Comparison of ENCODE assay signal across 15 cellular contexts in genomic region chr17:53626286-53626685, GRCh38.
DNase-seq lines count a peak whose midpoint lies in the region; ATAC-seq and TF ChIP-seq lines count a peak whose summit lies in the region.
"Had no signal": no experiment of that assay in that cellular context is flagged by ENCODE, and none has a peak within 500 bp of the region (broad histone marks: within the 10 kb centered on the region; RNA-seq: fewer than 3 reads in every experiment).

No MANE protein-coding gene starts in this region.

- ATAC-seq in RWPE2 (ENCODE audit: low read depth), result peak; percentile 77

- H4K20me1 ChIP-seq in fibroblast of lung (ENCODE audit: control insufficient read depth, extremely low read depth, insufficient read depth, low read length) (no peaks in the 10 kb centered on the region), smooth muscle cell (ENCODE audit: low read depth) (no peaks in the 10 kb centered on the region)

- H3K4me1 ChIP-seq in RWPE2 (ENCODE audit: insufficient read depth, poor library complexity, severe bottlenecking) (peaks cover 37% of the 10 kb centered on the region), fibroblast of lung (ENCODE audit: control insufficient read depth, extremely low read depth, insufficient read depth, low read length) (peaks cover 4% of the 10 kb centered on the region), smooth muscle cell (ENCODE audit: low read depth) (peaks cover 24% of the 10 kb centered on the region), suprapubic skin (no peaks in the 10 kb centered on the region), ovary (ENCODE audit: insufficient read depth) (no peaks in the 10 kb centered on the region)
- H3K4me1 ChIP-seq: esophagus muscularis mucosa, transverse colon had no signal

- WGBS in smooth muscle cell (ENCODE audit: low lambda C conversion rate), result 40% methylated on average over 1 of the region's 1 CpG
- WGBS in suprapubic skin, result 89% methylated on average over 1 of the region's 1 CpG
- 74 to 93% (median 78%) methylated on average over 1 of the region's 1 CpG for WGBS in ovary, 3 donors

- H3F3A ChIP-seq in smooth muscle cell (ENCODE audit: low read depth), result peaks cover 4% of the 10 kb centered on the region

- intact Hi-C loops in ovary (cut with DNase I), result no loop called here

- H3K79me2 ChIP-seq in fibroblast of lung (ENCODE audit: control insufficient read depth, insufficient read depth, low read length) (no peaks in the 10 kb centered on the region), smooth muscle cell (ENCODE audit: low read depth) (no peaks in the 10 kb centered on the region)

- H3K36me3 ChIP-seq in RWPE2 (ENCODE audit: low read depth) (no peaks in the 10 kb centered on the region), fibroblast of lung (ENCODE audit: control insufficient read depth, insufficient read depth, low read length) (no peaks in the 10 kb centered on the region), smooth muscle cell (ENCODE audit: low read depth) (no peaks in the 10 kb centered on the region), suprapubic skin (no peaks in the 10 kb centered on the region), ovary (no peaks in the 10 kb centered on the region)
- H3K36me3 ChIP-seq: esophagus muscularis mucosa, transverse colon had no signal

- H2AFZ ChIP-seq in fibroblast of lung (ENCODE audit: low read length) (no peak overlapping the region), smooth muscle cell (ENCODE audit: low read depth) (no peak overlapping the region)

- DNase-seq in DMS53 (lab: John Stamatoyannopoulos, UW), result peak; percentile 35
- DNase-seq in DMS53 treated with DMSO at 0.1 percent for 48 hours (lab: John Stamatoyannopoulos, UW; ENCODE audit: unreplicated experiment), result no peak
- DNase-seq in RWPE2 (ENCODE audit: low spot score), result no peak
- DNase-seq in fibroblast of lung (ENCODE audit: low read depth in 2 of 2), result peak; percentile 79 to 90
- no peak for DNase-seq in smooth muscle cell (lab: John Stamatoyannopoulos, UW; ENCODE audit: unreplicated experiment)
- DNase-seq in suprapubic skin (ENCODE audit: low spot score in 2 of 2), result no peak
- DNase-seq in activated CD8-positive, alpha-beta memory T cell treated with anti-CD3 and anti-CD28 coated beads, Interleukin-2, amount 50 U/mL, for 48 hours, result no peak
- no peak for DNase-seq in ovary
- DNase-seq: 8988T, caudate nucleus, DMS153, H9, NCI-H1417, transverse colon had no signal

- no peak for TF ChIP-seq EP300 in suprapubic skin (IDR thresholded peaks at IDR 0.05)
- no peak for TF ChIP-seq EP300 in ovary (IDR thresholded peaks at IDR 0.05)

- peak overlapping the region; percentile 83 for H3K27ac ChIP-seq in RWPE2 (ENCODE audit: poor library complexity, severe bottlenecking)
- H3K27ac ChIP-seq in fibroblast of lung (ENCODE audit: insufficient read depth, low read length), result no peak overlapping the region
- H3K27ac ChIP-seq in smooth muscle cell (ENCODE audit: low read depth), result peak overlapping the region; percentile 90
- H3K27ac ChIP-seq in suprapubic skin, result no peak overlapping the region
- no peak overlapping the region for H3K27ac ChIP-seq in ovary
- H3K27ac ChIP-seq: esophagus muscularis mucosa, transverse colon had no signal

- H3K27me3 ChIP-seq in RWPE2 (ENCODE audit: insufficient read depth, poor library complexity, severe bottlenecking), result no peaks in the 10 kb centered on the region
- H3K27me3 ChIP-seq in fibroblast of lung (ENCODE audit: control insufficient read depth, insufficient read depth, low read length), result no peaks in the 10 kb centered on the region
- no peaks in the 10 kb centered on the region for H3K27me3 ChIP-seq in smooth muscle cell (ENCODE audit: low read depth)
- H3K27me3 ChIP-seq in suprapubic skin, result no peaks in the 10 kb centered on the region
- no peaks in the 10 kb centered on the region for H3K27me3 ChIP-seq in ovary
- H3K27me3 ChIP-seq: esophagus muscularis mucosa, transverse colon had no signal

- H3K9me3 ChIP-seq in RWPE2 (ENCODE audit: severe bottlenecking) (no peaks in the 10 kb centered on the region), fibroblast of lung (ENCODE audit: control insufficient read depth, insufficient read depth, low read depth, low read length) (no peaks in the 10 kb centered on the region), smooth muscle cell (replicated peaks; ENCODE audit: low read depth) (no peaks in the 10 kb centered on the region), suprapubic skin (no peaks in the 10 kb centered on the region), ovary (no peaks in the 10 kb centered on the region)
- H3K9me3 ChIP-seq: esophagus muscularis mucosa, transverse colon had no signal

- H3K4me3 ChIP-seq in RWPE2 (ENCODE audit: severe bottlenecking), result no peak overlapping the region
- no peak overlapping the region for H3K4me3 ChIP-seq in fibroblast of lung (replicated peaks in 1 of 4; ENCODE audit: control extremely low read depth in 1 of 4, insufficient read depth in 1 of 4, low read depth in 3 of 4, low read length in 4 of 4)
- no peak overlapping the region for H3K4me3 ChIP-seq in smooth muscle cell
- H3K4me3 ChIP-seq in suprapubic skin, result no peak overlapping the region
- H3K4me3 ChIP-seq in ovary, result no peak overlapping the region
- H3K4me3 ChIP-seq: esophagus muscularis mucosa, transverse colon had no signal

- H3K9ac ChIP-seq in fibroblast of lung (ENCODE audit: insufficient read depth, low read length), result no peak overlapping the region
- no peak overlapping the region for H3K9ac ChIP-seq in smooth muscle cell (ENCODE audit: low read depth)

- TF ChIP-seq POLR2A in suprapubic skin (IDR thresholded peaks at IDR 0.05), result no peak
- no peak for TF ChIP-seq POLR2A in ovary (IDR thresholded peaks at IDR 0.05)

- H3K4me2 ChIP-seq in fibroblast of lung (ENCODE audit: extremely low read depth, insufficient read depth, low read length), result no peak overlapping the region
- peak overlapping the region; percentile 76 for H3K4me2 ChIP-seq in smooth muscle cell

- TF ChIP-seq CTCF in RWPE2 (IDR thresholded peaks at IDR 0.05; ENCODE audit: poor library complexity, severe bottlenecking), result no peak
- TF ChIP-seq CTCF in fibroblast of lung (conservative IDR thresholded peaks at IDR 0.05 in 1 of 2, IDR thresholded peaks at IDR 0.05 in 1 of 2; ENCODE audit: low read depth in 1 of 2, low read length in 2 of 2), result no peak
- TF ChIP-seq CTCF in smooth muscle cell (IDR thresholded peaks at IDR 0.05; ENCODE audit: borderline replicate concordance, insufficient read depth, poor library complexity, severe bottlenecking), result no peak
- TF ChIP-seq CTCF in suprapubic skin (IDR thresholded peaks at IDR 0.05), result no peak
- no peak for TF ChIP-seq CTCF in ovary (IDR thresholded peaks at IDR 0.05)

Comparison
In these comparisons a context has a peak if more than half of its experiments do, and no peak if none do; other contexts are left out.
1. DNase-seq: peak in DMS53 (single experiment) and fibroblast of lung (2 of 2); none in DMS53 treated with DMSO at 0.1 percent for 48 hours (single experiment), RWPE2 (single experiment), smooth muscle cell (single experiment), suprapubic skin (0 of 2), activated CD8-positive, alpha-beta memory T cell treated with anti-CD3 and anti-CD28 coated beads, Interleukin-2, amount 50 U/mL, for 48 hours (single experiment) and ovary (0 of 5).
2. H3K27ac ChIP-seq: peak in RWPE2 (single experiment) and smooth muscle cell (single experiment); none in fibroblast of lung (single experiment), suprapubic skin (single experiment) and ovary (0 of 2).